Comparison of ENCODE assay signal across 1 cellular context in the genomic region with DNA sequence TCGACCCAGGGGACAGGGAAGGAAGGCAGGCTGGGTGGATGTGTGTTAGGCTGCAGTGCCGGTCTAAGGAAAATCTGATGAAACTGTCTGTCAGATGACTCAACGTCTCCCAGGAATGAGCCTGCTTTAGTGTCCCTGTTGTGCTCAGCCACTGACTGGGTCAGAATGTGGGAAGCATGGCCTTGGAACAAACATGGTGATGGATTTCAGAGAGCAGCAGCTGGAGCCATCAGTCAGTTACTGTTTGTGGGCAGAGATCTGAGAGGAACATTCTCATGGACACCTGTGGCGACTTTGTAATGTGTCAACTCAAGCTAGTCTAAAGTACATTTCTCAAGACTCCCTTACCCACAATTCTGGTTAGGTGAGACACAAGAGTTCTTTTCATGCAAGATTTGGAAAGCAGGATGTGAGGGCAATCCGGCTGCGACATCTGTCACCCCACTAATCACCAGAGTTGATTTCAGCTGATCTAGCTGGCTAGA.
TF ChIP-seq lines count a peak whose summit lies in the region.

No MANE protein-coding gene starts in this region.

TF ChIP-seq in WTC11, 78 proteins besides CTCF, POLR2A, EP300 and RAD21 (continued from another document):
- TF ChIP-seq, protein P1, sequence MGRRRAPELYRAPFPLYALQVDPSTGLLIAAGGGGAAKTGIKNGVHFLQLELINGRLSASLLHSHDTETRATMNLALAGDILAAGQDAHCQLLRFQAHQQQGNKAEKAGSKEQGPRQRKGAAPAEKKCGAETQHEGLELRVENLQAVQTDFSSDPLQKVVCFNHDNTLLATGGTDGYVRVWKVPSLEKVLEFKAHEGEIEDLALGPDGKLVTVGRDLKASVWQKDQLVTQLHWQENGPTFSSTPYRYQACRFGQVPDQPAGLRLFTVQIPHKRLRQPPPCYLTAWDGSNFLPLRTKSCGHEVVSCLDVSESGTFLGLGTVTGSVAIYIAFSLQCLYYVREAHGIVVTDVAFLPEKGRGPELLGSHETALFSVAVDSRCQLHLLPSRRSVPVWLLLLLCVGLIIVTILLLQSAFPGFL (CRISPR knock-in tag; IDR thresholded peaks at IDR 0.05; ENCODE audit: borderline replicate concordance): no peak
- TF ChIP-seq FOXK1 (CRISPR knock-in tag; IDR thresholded peaks at IDR 0.05) (no peak), TCF7 (CRISPR knock-in tag; IDR thresholded peaks at IDR 0.05; ENCODE audit: low read depth) (no peak), ZNF671 (CRISPR knock-in tag; IDR thresholded peaks at IDR 0.05) (no peak), ZNF232 (CRISPR knock-in tag; IDR thresholded peaks at IDR 0.05) (no peak)
- TF ChIP-seq, protein P2, sequence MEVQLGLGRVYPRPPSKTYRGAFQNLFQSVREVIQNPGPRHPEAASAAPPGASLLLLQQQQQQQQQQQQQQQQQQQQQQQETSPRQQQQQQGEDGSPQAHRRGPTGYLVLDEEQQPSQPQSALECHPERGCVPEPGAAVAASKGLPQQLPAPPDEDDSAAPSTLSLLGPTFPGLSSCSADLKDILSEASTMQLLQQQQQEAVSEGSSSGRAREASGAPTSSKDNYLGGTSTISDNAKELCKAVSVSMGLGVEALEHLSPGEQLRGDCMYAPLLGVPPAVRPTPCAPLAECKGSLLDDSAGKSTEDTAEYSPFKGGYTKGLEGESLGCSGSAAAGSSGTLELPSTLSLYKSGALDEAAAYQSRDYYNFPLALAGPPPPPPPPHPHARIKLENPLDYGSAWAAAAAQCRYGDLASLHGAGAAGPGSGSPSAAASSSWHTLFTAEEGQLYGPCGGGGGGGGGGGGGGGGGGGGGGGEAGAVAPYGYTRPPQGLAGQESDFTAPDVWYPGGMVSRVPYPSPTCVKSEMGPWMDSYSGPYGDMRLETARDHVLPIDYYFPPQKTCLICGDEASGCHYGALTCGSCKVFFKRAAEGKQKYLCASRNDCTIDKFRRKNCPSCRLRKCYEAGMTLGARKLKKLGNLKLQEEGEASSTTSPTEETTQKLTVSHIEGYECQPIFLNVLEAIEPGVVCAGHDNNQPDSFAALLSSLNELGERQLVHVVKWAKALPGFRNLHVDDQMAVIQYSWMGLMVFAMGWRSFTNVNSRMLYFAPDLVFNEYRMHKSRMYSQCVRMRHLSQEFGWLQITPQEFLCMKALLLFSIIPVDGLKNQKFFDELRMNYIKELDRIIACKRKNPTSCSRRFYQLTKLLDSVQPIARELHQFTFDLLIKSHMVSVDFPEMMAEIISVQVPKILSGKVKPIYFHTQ (CRISPR knock-in tag; IDR thresholded peaks at IDR 0.05): no peak
